ENCODE assay signal across 7 cellular contexts in genomic region chr14:91872517-91873470, GRCh38. TPM values are rescaled to one million over a fixed set of nuclear protein-coding genes. Genes with fewer than 3 reads are reported as not detected.
DNase-seq lines count a peak whose midpoint lies in the region; ATAC-seq, FAIRE-seq and TF ChIP-seq lines count a peak whose summit lies in the region.

No MANE protein-coding gene starts in this region.

- peak in 1 of 4 donors; percentile 32 for TF ChIP-seq EP300 in sigmoid colon (IDR thresholded peaks at IDR 0.05)

- peak overlapping the region; percentile 97 for H3K27ac Mint-ChIP-seq in T-helper 1 cell treated with Interleukin-12 subunit alpha and Interleukin-12 subunit beta and Interleukin-4 antibody, amounts not matched to agents 30 μg/mL and 1 μg/mL, for 36 hours

- no peak overlapping the region for H3K4me3 ChIP-seq in epithelial cell of esophagus (ENCODE audit: low read length)
- H3K4me3 ChIP-seq in sigmoid colon, result no peak overlapping the region

- peaks cover 0 to 61% (median 22%) of the 10 kb centered on the region in 4 donors for H3K36me3 ChIP-seq in sigmoid colon

- no peaks in the 10 kb centered on the region for H3K27me3 Mint-ChIP-seq in T-helper 1 cell treated with Interleukin-12 subunit alpha and Interleukin-12 subunit beta and Interleukin-4 antibody, amounts not matched to agents 30 μg/mL and 1 μg/mL, for 36 hours (ENCODE audit: low read depth)

- TF ChIP-seq CTCF in epithelial cell of esophagus (IDR thresholded peaks at IDR 0.05; ENCODE audit: insufficient read depth, low read depth, low read length, missing control alignments) (no peak), sigmoid colon (IDR thresholded peaks at IDR 0.05) (no peak)

- 40 to 44% methylated on average over 15 of the region's 15 CpGs for WGBS in sigmoid colon, 2 donors

- peak overlapping the region; percentile 79 for H3K4me3 Mint-ChIP-seq in T-helper 1 cell treated with Interleukin-12 subunit alpha and Interleukin-12 subunit beta and Interleukin-4 antibody, amounts not matched to agents 30 μg/mL and 1 μg/mL, for 36 hours

- H3K27me3 ChIP-seq in sigmoid colon, result no peaks in the 10 kb centered on the region

- intact Hi-C loops in sigmoid colon (cut with DNase I), result no loop called here

- FAIRE-seq in GM19239 (lab: Jason Lieb, UNC), result no peak

- DNase-seq in epithelial cell of esophagus (ENCODE audit: low read depth), result peak; percentile 91
- peak; percentile 87 for DNase-seq in sigmoid colon
- no peak for DNase-seq in GM19239 (ENCODE audit: insufficient read length, low spot score)
- DNase-seq in NCI-H2171 (lab: John Stamatoyannopoulos, UW), result no peak

- peaks cover 85% of the 10 kb centered on the region for H3K4me1 Mint-ChIP-seq in T-helper 1 cell treated with Interleukin-12 subunit alpha and Interleukin-12 subunit beta and Interleukin-4 antibody, amounts not matched to agents 30 μg/mL and 1 μg/mL, for 36 hours (ENCODE audit: low read depth)

- H3K9me3 ChIP-seq in sigmoid colon, result no peaks in the 10 kb centered on the region

- H3K27ac ChIP-seq in sigmoid colon, result peak overlapping the region in 3 of 4 donors; percentile 7 to 50 (median 33)

- no peaks in the 10 kb centered on the region for H3K9me3 Mint-ChIP-seq in T-helper 1 cell treated with Interleukin-12 subunit alpha and Interleukin-12 subunit beta and Interleukin-4 antibody, amounts not matched to agents 30 μg/mL and 1 μg/mL, for 36 hours

- H3K36me3 Mint-ChIP-seq in T-helper 1 cell treated with Interleukin-12 subunit alpha and Interleukin-12 subunit beta and Interleukin-4 antibody, amounts not matched to agents 30 μg/mL and 1 μg/mL, for 36 hours (ENCODE audit: low read depth), result peaks cover 2% of the 10 kb centered on the region

- peak; percentile 19 for ATAC-seq in GM19023 (IDR thresholded peaks at IDR 0.05; ENCODE audit: unreplicated experiment)
- peak; percentile 6 for ATAC-seq in HG03060 (IDR thresholded peaks at IDR 0.05; ENCODE audit: low read depth, unreplicated experiment)

- peak in 1 of 2 donors; percentile 48 for TF ChIP-seq POLR2A in sigmoid colon (IDR thresholded peaks at IDR 0.05)

- no peaks in the 10 kb centered on the region for H3K4me1 ChIP-seq in sigmoid colon

RNA-seq across cellular contexts. Expression of gene TC2N, which starts 5.5 kb away (rescaled TPM):
- total RNA-seq in sigmoid colon, result 10 to 100 TPM; 12.1 to 49.2 (median 36.5) TPM
- 10 to 100 TPM; 24.9 to 41.6 (median 28.2) TPM for polyA plus RNA-seq in sigmoid colon

Comparison
In these comparisons a context has a peak if more than half of its experiments do, and no peak if none do; other contexts are left out.
1. DNase-seq: peak in epithelial cell of esophagus (single experiment) and sigmoid colon (single experiment); none in GM19239 (single experiment) and NCI-H2171 (single experiment).